ENCODE assay signal across 17 cellular contexts in genomic region chr1:32032287-32032639, GRCh38. TPM values are rescaled to one million over a fixed set of nuclear protein-coding genes. Genes with fewer than 3 reads are reported as not detected.
A peak's percentile ranks its signal among the peaks of the same experiment; 100 is the strongest.
DNase-seq lines count a peak whose midpoint lies in the region; ATAC-seq and TF ChIP-seq lines count a peak whose summit lies in the region.
"Had no signal": no experiment of that assay in that cellular context is flagged by ENCODE, and none has a peak within 500 bp of the region (broad histone marks: within the 10 kb centered on the region; RNA-seq: fewer than 3 reads in every experiment).

No MANE protein-coding gene starts in this region.

- H3K36me3 Mint-ChIP-seq in MCF 10A (ENCODE audit: insufficient read depth, unreplicated experiment) (peaks cover 74% of the 10 kb centered on the region), chondrocyte (ENCODE audit: low read depth) (peaks cover 22% of the 10 kb centered on the region)
- peaks cover 17 to 53% (median 27%) of the 10 kb centered on the region in 5 donors for H3K36me3 Mint-ChIP-seq in naive thymus-derived CD4-positive, alpha-beta T cell

- POLR2A ChIA-PET in MCF 10A (lab: Yijun Ruan, JAX): interaction anchor here (1.0 kb wide), 1 partner anchor 9 kb away, joined by 3 read pairs; no protein-coding TSS in a partner anchor
- POLR2A ChIA-PET in naive thymus-derived CD4-positive, alpha-beta T cell (lab: Charles Lee): interaction anchor here (0.5 to 1.2 kb wide), 2 partner anchors 8 to 20 kb away, joined by 3 to 4 read pairs; no protein-coding TSS in a partner anchor

- H3K9me3 ChIP-seq in breast epithelium: no peaks in the 10 kb centered on the region
- H3K9me3 ChIP-seq in naive thymus-derived CD4-positive, alpha-beta T cell (ENCODE audit: control insufficient read depth in 2 of 3, low read length in 3 of 3): no peaks in the 10 kb centered on the region

- H3K27ac Mint-ChIP-seq in MCF 10A (ENCODE audit: low read depth, unreplicated experiment) (peak overlapping the region; percentile 6), chondrocyte (ENCODE audit: unreplicated experiment) (peak overlapping the region; percentile 82)
- H3K27ac Mint-ChIP-seq in naive thymus-derived CD4-positive, alpha-beta T cell: peak overlapping the region in 5 of 9 donors; percentile 12 to 66 (median 35)
- H3K27ac Mint-ChIP-seq: activated CD8-positive, alpha-beta memory T cell treated with anti-CD3 and anti-CD28 coated beads, Interleukin-2, amount 10 ng/mL, durations not matched to agents 7 days and 5 days had no signal

- H3K4me1 ChIP-seq in breast epithelium: no peaks in the 10 kb centered on the region
- H3K4me1 ChIP-seq in naive thymus-derived CD4-positive, alpha-beta T cell (ENCODE audit: control insufficient read depth in 2 of 2, insufficient read depth in 2 of 2, low read length in 2 of 2): peaks cover 6% of the 10 kb centered on the region in 2 donors
- H3K4me1 ChIP-seq: parathyroid adenoma had no signal

- TF ChIP-seq CTCF in MCF 10A (IDR thresholded peaks at IDR 0.05; ENCODE audit: unreplicated experiment) (no peak), breast epithelium (IDR thresholded peaks at IDR 0.05) (no peak), chondrocyte (IDR thresholded peaks at IDR 0.05) (no peak)

- no peak for ATAC-seq in naive thymus-derived CD4-positive, alpha-beta T cell
- no peak for ATAC-seq in GM21576 (IDR thresholded peaks at IDR 0.05; ENCODE audit: unreplicated experiment)
- ATAC-seq in left ventricle myocardium superior: no peak
- ATAC-seq: activated CD8-positive, alpha-beta memory T cell treated with anti-CD3 and anti-CD28 coated beads, Interleukin-2, amount 10 ng/mL, durations not matched to agents 7 days and 5 days had no signal

- H3K27ac ChIP-seq in breast epithelium: no peak overlapping the region
- no peak overlapping the region for H3K27ac ChIP-seq in naive thymus-derived CD4-positive, alpha-beta T cell (ENCODE audit: low read depth, low read length)
- H3K27ac ChIP-seq: parathyroid adenoma had no signal

- H3K4me3 ChIP-seq in breast epithelium: no peak overlapping the region
- H3K4me3 ChIP-seq in naive thymus-derived CD4-positive, alpha-beta T cell (ENCODE audit: low read length): no peak overlapping the region

- H3K36me3 ChIP-seq in breast epithelium: no peaks in the 10 kb centered on the region
- H3K36me3 ChIP-seq in naive thymus-derived CD4-positive, alpha-beta T cell (ENCODE audit: control insufficient read depth in 2 of 3, insufficient read depth in 3 of 3, low read length in 3 of 3): peaks cover 10 to 62% (median 34%) of the 10 kb centered on the region in 3 experiments

- CTCF ChIA-PET in MCF 10A (lab: Yijun Ruan, JAX): interaction anchor here (0.6 kb wide), 1 partner anchor 64 kb away, joined by 3 read pairs; no protein-coding TSS in a partner anchor
- CTCF ChIA-PET in naive thymus-derived CD4-positive, alpha-beta T cell (lab: Charles Lee): interaction anchor here (0.8 kb wide), 1 partner anchor 11 kb away, joined by 3 read pairs; no protein-coding TSS in a partner anchor

- no peaks in the 10 kb centered on the region for H3K27me3 ChIP-seq in breast epithelium
- H3K27me3 ChIP-seq in naive thymus-derived CD4-positive, alpha-beta T cell (ENCODE audit: control insufficient read depth in 2 of 2, insufficient read depth in 2 of 2, low read length in 2 of 2): no peaks in the 10 kb centered on the region

- H3K27me3 Mint-ChIP-seq in MCF 10A (ENCODE audit: insufficient read depth, unreplicated experiment) (no peaks in the 10 kb centered on the region), chondrocyte (ENCODE audit: low read depth) (no peaks in the 10 kb centered on the region)
- no peaks in the 10 kb centered on the region for H3K27me3 Mint-ChIP-seq in naive thymus-derived CD4-positive, alpha-beta T cell
- H3K27me3 Mint-ChIP-seq: activated CD8-positive, alpha-beta memory T cell treated with anti-CD3 and anti-CD28 coated beads, Interleukin-2, amount 10 ng/mL, durations not matched to agents 7 days and 5 days; activated naive CD4-positive, alpha-beta T cell treated with anti-CD3 and anti-CD28 coated beads, Interleukin-2, amount 50 U/mL, for 24 hours had no signal

- H3K4me3 Mint-ChIP-seq in MCF 10A (ENCODE audit: unreplicated experiment): no peak overlapping the region
- no peak overlapping the region for H3K4me3 Mint-ChIP-seq in chondrocyte (ENCODE audit: unreplicated experiment)
- no peak overlapping the region for H3K4me3 Mint-ChIP-seq in naive thymus-derived CD4-positive, alpha-beta T cell
- H3K4me3 Mint-ChIP-seq: activated CD8-positive, alpha-beta memory T cell treated with anti-CD3 and anti-CD28 coated beads, Interleukin-2, amount 10 ng/mL, durations not matched to agents 7 days and 5 days; activated naive CD4-positive, alpha-beta T cell treated with anti-CD3 and anti-CD28 coated beads, Interleukin-2, amount 50 U/mL, for 24 hours had no signal

- intact Hi-C loops in MCF 10A (cut with micrococcal nuclease) (no loop called here), breast epithelium (cut with DNase I; ENCODE audit: low total_unique reads) (no loop called here), left ventricle myocardium superior (cut with micrococcal nuclease) (no loop called here)
- intact Hi-C loops in naive thymus-derived CD4-positive, alpha-beta T cell (cut with micrococcal nuclease): no loop called here

- H3K4me1 Mint-ChIP-seq in MCF 10A (ENCODE audit: insufficient read depth, unreplicated experiment) (peaks cover 22% of the 10 kb centered on the region), chondrocyte (ENCODE audit: low read depth) (peaks cover 66% of the 10 kb centered on the region)
- peaks cover 24 to 67% (median 63%) of the 10 kb centered on the region in 7 donors for H3K4me1 Mint-ChIP-seq in naive thymus-derived CD4-positive, alpha-beta T cell

- no peak for TF ChIP-seq POLR2A in breast epithelium (IDR thresholded peaks at IDR 0.05)

- no TSS peak for BruUV-seq in MCF 10A (replicated peaks; lab: Mats Ljungman, UMichigan)

- DNase-seq in MCF 10A (ENCODE audit: unreplicated experiment): no peak
- no peak for DNase-seq in breast epithelium (ENCODE audit: low spot score in 2 of 2)
- no peak for DNase-seq in chondrocyte (ENCODE audit: low spot score)
- DNase-seq in naive thymus-derived CD4-positive, alpha-beta T cell: no peak
- DNase-seq in left ventricle myocardium superior: no peak
- no peak for DNase-seq in NCI-H1105 treated with DMSO at 0.1 percent for 48 hours (lab: John Stamatoyannopoulos, UW)
- no peak for DNase-seq in NAMALWA (ENCODE audit: low spot score)
- DNase-seq: caudate nucleus, glutamatergic neuron, mesendoderm, NCI-H446 treated with DMSO at 0.1 percent for 48 hours, OCI-M1, substantia nigra had no signal

- H3K9me3 Mint-ChIP-seq in MCF 10A (ENCODE audit: unreplicated experiment) (no peaks in the 10 kb centered on the region), chondrocyte (ENCODE audit: low read depth) (no peaks in the 10 kb centered on the region)
- no peaks in the 10 kb centered on the region for H3K9me3 Mint-ChIP-seq in naive thymus-derived CD4-positive, alpha-beta T cell
- H3K9me3 Mint-ChIP-seq: activated naive CD4-positive, alpha-beta T cell treated with anti-CD3 and anti-CD28 coated beads, Interleukin-2, amount 50 U/mL, for 24 hours had no signal

RNA-seq across cellular contexts. Expression of gene KHDRBS1, which starts 18.6 kb away (rescaled TPM):
- total RNA-seq in MCF 10A (2022) (106 and 107 TPM in 2 replicates), breast epithelium (10 to 100 TPM; 58.2 to 78.7 (median 66.9) TPM), chondrocyte (90.5 to 136 TPM (median 95.1 TPM) in 3 replicates), left ventricle myocardium superior (61.7 TPM)
- total RNA-seq in naive thymus-derived CD4-positive, alpha-beta T cell: 100 to 1,000 TPM in 3 of 5 experiments, 10 to 100 TPM in 2; 89.2 to 162 (median 125) TPM
- 100 to 1,000 TPM; 108 to 116 TPM for polyA plus RNA-seq in naive thymus-derived CD4-positive, alpha-beta T cell

RNA-seq across cellular contexts. Expression of gene TMEM39B, which starts 40.5 kb away (rescaled TPM):
- 15.0 and 22.3 TPM in 2 replicates for total RNA-seq in MCF 10A (2022)
- 1 to 10 TPM; 4.2 to 6.2 (median 4.8) TPM for total RNA-seq in breast epithelium
- total RNA-seq in chondrocyte: 13.9 to 15.8 TPM (median 14.1 TPM) in 3 replicates
- total RNA-seq in naive thymus-derived CD4-positive, alpha-beta T cell: 10 to 100 TPM; 11.4 to 35.9 (median 26.4) TPM
- 1 to 10 TPM; 2.7 to 4.9 TPM for polyA plus RNA-seq in naive thymus-derived CD4-positive, alpha-beta T cell
- total RNA-seq in left ventricle myocardium superior: 5.6 TPM

Comparison
In these comparisons a context has a peak if more than half of its experiments do, and no peak if none do; other contexts are left out.
1. H3K27ac Mint-ChIP-seq: peak in every context shown above with its lines; median percentile 82 in chondrocyte; 35 in naive thymus-derived CD4-positive, alpha-beta T cell; 6 in MCF 10A.